Comparison of ENCODE assay signal across 1 cellular context in the genomic region with DNA sequence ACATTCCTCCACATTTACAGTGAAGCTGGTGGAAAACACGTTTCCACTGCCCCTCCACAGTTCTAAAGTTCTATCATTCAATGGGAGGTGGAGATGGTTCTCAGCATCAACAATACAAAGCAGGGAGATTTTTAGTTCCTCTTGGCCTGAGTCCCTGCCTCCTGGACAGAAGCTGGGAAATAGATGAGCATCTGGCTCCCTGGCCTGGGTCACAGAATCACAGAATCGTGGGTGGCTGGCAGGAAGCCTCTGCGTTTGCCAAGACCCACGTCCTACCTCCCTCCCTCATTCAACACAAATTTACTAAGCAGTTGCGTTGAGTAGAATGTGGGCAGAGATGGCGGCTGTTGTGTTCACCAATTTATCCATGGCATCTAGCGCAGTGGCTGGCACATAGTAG.
TF ChIP-seq lines count a peak whose summit lies in the region.

No MANE protein-coding gene starts in this region.

TF ChIP-seq in GM12878, 131 proteins besides CTCF, POLR2A, EP300 and RAD21:
- TF ChIP-seq RFX5 (IDR thresholded peaks at IDR 0.05; ENCODE audit: low read depth, low read length) (no peak), CBFB (IDR thresholded peaks at IDR 0.05; ENCODE audit: low read depth) (no peak), SMAD5 (IDR thresholded peaks at IDR 0.05; ENCODE audit: low read depth) (no peak), BACH1 (IDR thresholded peaks at IDR 0.05; ENCODE audit: borderline replicate concordance) (no peak), TBL1XR1 (IDR thresholded peaks at IDR 0.05; ENCODE audit: low read depth, low read length) (no peak), NFYA (IDR thresholded peaks at IDR 0.05; ENCODE audit: borderline replicate concordance, low read depth, low read length) (no peak), ATF7 (IDR thresholded peaks at IDR 0.05; ENCODE audit: low read depth) (no peak), ZNF207 (IDR thresholded peaks at IDR 0.05; ENCODE audit: borderline replicate concordance) (no peak), NR2C2 (IDR thresholded peaks at IDR 0.05; ENCODE audit: borderline replicate concordance, control insufficient read depth, insufficient read length, low read depth) (no peak), SREBF2 (IDR thresholded peaks at IDR 0.05; ENCODE audit: low read length) (no peak), JUND (IDR thresholded peaks at IDR 0.05; ENCODE audit: low read depth, low read length) (no peak), SREBF1 (IDR thresholded peaks at IDR 0.05; ENCODE audit: low read length) (no peak), KDM1A (IDR thresholded peaks at IDR 0.05; ENCODE audit: borderline replicate concordance) (no peak)
- TF ChIP-seq, protein P1, sequence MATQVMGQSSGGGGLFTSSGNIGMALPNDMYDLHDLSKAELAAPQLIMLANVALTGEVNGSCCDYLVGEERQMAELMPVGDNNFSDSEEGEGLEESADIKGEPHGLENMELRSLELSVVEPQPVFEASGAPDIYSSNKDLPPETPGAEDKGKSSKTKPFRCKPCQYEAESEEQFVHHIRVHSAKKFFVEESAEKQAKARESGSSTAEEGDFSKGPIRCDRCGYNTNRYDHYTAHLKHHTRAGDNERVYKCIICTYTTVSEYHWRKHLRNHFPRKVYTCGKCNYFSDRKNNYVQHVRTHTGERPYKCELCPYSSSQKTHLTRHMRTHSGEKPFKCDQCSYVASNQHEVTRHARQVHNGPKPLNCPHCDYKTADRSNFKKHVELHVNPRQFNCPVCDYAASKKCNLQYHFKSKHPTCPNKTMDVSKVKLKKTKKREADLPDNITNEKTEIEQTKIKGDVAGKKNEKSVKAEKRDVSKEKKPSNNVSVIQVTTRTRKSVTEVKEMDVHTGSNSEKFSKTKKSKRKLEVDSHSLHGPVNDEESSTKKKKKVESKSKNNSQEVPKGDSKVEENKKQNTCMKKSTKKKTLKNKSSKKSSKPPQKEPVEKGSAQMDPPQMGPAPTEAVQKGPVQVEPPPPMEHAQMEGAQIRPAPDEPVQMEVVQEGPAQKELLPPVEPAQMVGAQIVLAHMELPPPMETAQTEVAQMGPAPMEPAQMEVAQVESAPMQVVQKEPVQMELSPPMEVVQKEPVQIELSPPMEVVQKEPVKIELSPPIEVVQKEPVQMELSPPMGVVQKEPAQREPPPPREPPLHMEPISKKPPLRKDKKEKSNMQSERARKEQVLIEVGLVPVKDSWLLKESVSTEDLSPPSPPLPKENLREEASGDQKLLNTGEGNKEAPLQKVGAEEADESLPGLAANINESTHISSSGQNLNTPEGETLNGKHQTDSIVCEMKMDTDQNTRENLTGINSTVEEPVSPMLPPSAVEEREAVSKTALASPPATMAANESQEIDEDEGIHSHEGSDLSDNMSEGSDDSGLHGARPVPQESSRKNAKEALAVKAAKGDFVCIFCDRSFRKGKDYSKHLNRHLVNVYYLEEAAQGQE (IDR thresholded peaks at IDR 0.05; ENCODE audit: low read depth, low read length) = no peak
- TF ChIP-seq, protein P2, sequence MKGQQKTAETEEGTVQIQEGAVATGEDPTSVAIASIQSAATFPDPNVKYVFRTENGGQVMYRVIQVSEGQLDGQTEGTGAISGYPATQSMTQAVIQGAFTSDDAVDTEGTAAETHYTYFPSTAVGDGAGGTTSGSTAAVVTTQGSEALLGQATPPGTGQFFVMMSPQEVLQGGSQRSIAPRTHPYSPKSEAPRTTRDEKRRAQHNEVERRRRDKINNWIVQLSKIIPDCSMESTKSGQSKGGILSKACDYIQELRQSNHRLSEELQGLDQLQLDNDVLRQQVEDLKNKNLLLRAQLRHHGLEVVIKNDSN (IDR thresholded peaks at IDR 0.05; ENCODE audit: borderline replicate concordance, extremely low read length, insufficient read depth, low read depth, low read length) = no peak
- TF ChIP-seq, protein P3, sequence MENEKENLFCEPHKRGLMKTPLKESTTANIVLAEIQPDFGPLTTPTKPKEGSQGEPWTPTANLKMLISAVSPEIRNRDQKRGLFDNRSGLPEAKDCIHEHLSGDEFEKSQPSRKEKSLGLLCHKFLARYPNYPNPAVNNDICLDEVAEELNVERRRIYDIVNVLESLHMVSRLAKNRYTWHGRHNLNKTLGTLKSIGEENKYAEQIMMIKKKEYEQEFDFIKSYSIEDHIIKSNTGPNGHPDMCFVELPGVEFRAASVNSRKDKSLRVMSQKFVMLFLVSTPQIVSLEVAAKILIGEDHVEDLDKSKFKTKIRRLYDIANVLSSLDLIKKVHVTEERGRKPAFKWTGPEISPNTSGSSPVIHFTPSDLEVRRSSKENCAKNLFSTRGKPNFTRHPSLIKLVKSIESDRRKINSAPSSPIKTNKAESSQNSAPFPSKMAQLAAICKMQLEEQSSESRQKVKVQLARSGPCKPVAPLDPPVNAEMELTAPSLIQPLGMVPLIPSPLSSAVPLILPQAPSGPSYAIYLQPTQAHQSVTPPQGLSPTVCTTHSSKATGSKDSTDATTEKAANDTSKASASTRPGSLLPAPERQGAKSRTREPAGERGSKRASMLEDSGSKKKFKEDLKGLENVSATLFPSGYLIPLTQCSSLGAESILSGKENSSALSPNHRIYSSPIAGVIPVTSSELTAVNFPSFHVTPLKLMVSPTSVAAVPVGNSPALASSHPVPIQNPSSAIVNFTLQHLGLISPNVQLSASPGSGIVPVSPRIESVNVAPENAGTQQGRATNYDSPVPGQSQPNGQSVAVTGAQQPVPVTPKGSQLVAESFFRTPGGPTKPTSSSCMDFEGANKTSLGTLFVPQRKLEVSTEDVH (IDR thresholded peaks at IDR 0.05; ENCODE audit: low read depth, partially characterized antibody) = no peak
- TF ChIP-seq, protein P4, sequence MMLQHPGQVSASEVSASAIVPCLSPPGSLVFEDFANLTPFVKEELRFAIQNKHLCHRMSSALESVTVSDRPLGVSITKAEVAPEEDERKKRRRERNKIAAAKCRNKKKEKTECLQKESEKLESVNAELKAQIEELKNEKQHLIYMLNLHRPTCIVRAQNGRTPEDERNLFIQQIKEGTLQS (IDR thresholded peaks at IDR 0.05; ENCODE audit: borderline replicate concordance, extremely low read depth, low read depth, low read length) = no peak
- TF ChIP-seq, protein P5, sequence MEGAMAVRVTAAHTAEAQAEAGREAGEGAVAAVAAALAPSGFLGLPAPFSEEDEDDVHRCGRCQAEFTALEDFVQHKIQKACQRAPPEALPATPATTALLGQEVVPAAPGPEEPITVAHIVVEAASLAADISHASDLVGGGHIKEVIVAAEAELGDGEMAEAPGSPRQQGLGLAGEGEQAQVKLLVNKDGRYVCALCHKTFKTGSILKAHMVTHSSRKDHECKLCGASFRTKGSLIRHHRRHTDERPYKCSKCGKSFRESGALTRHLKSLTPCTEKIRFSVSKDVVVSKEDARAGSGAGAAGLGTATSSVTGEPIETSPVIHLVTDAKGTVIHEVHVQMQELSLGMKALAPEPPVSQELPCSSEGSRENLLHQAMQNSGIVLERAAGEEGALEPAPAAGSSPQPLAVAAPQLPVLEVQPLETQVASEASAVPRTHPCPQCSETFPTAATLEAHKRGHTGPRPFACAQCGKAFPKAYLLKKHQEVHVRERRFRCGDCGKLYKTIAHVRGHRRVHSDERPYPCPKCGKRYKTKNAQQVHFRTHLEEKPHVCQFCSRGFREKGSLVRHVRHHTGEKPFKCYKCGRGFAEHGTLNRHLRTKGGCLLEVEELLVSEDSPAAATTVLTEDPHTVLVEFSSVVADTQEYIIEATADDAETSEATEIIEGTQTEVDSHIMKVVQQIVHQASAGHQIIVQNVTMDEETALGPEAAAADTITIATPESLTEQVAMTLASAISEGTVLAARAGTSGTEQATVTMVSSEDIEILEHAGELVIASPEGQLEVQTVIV (IDR thresholded peaks at IDR 0.05; ENCODE audit: borderline replicate concordance, partially characterized antibody) = no peak
